2 cellular contexts compared by ENCODE assay signal in genomic region chr1:28190337-28190979, GRCh38.
TF ChIP-seq lines count a peak whose summit lies in the region.

No MANE protein-coding gene starts in this region.

TF ChIP-seq in GM12891, 5 proteins besides CTCF, POLR2A, EP300 and RAD21:
- no peak for TF ChIP-seq TAF1 (IDR thresholded peaks at IDR 0.05; ENCODE audit: low read depth, low read length)
- TF ChIP-seq SPI1 (IDR thresholded peaks at IDR 0.05; ENCODE audit: low read depth, low read length) = peak; percentile 45; the same call in 1 of the 2 replicates

TF ChIP-seq in H1, 55 proteins besides CTCF, POLR2A, EP300 and RAD21:
- TF ChIP-seq NRF1 (IDR thresholded peaks at IDR 0.05; ENCODE audit: low read depth, low read length) (no peak), BCL11A (IDR thresholded peaks at IDR 0.05; ENCODE audit: low read depth in 2 of 2, low read length in 2 of 2) (no peak), TAF1 (IDR thresholded peaks at IDR 0.05; ENCODE audit: low read depth, low read length) (no peak), CHD2 (IDR thresholded peaks at IDR 0.05; ENCODE audit: low read length) (no peak), HDAC6 (IDR thresholded peaks at IDR 0.05; ENCODE audit: low read depth, low read length) (no peak), RFX5 (IDR thresholded peaks at IDR 0.05; ENCODE audit: borderline replicate concordance, low read depth, low read length) (no peak), CREB1 (IDR thresholded peaks at IDR 0.05) (no peak), RBBP5 (IDR thresholded peaks at IDR 0.05; ENCODE audit: borderline replicate concordance, low read depth, low read length) (no peak), SRF (IDR thresholded peaks at IDR 0.05; ENCODE audit: low read depth, low read length) (no peak), RXRA (IDR thresholded peaks at IDR 0.05; ENCODE audit: insufficient read depth, low read depth, low read length) (no peak), NANOG (IDR thresholded peaks at IDR 0.05; ENCODE audit: insufficient read depth, low read depth, low read length, poor library complexity, severe bottlenecking) (no peak), SIX5 (IDR thresholded peaks at IDR 0.05; ENCODE audit: low read depth, low read length) (no peak)
